In the genomic region with DNA sequence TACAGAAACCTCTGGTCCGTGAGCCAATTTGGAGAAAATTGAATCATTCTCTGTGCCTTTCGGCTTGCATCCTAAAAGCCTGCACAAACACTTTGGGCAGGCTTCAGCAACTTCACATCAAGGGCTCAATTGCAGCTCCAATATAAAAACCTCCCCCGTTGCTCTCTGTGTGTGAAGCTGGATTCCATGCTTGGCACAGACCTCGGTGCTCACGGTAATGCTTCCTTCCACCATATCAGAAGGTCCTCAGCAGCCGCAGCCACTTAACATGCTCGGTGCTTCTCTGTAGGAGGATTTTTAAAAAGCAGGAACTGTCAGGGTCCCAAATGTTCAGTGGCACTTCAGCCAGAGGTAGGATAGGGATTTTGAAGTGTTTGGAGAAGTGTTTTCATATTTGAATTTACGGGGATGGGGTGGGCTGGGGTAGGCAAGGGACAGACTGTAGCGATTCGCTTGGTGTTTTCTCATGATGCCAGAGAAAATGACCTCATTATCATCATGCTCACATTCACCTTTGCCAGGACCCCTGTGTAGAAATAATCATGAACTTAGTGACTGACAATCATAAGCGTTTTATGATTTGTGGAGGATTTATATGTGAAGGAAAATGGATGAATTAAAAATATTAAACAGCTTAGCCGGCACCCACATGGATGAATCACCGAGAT, we compare ENCODE assay signal across 13 cellular contexts.
DNase-seq lines count a peak whose midpoint lies in the region; ATAC-seq and TF ChIP-seq lines count a peak whose summit lies in the region.
"Had no signal": no experiment of that assay in that cellular context is flagged by ENCODE, and none has a peak within 500 bp of the region (broad histone marks: within the 10 kb centered on the region; RNA-seq: fewer than 3 reads in every experiment).

No MANE protein-coding gene starts in this region.

- no peaks in the 10 kb centered on the region for H3K36me3 ChIP-seq in osteoblast (ENCODE audit: insufficient read depth, low read length)

- no peaks in the 10 kb centered on the region for H3K79me2 ChIP-seq in osteoblast (ENCODE audit: insufficient read depth, low read length)

- ATAC-seq in GM21737 (IDR thresholded peaks at IDR 0.05; ENCODE audit: unreplicated experiment) (no peak), GM21825 (IDR thresholded peaks at IDR 0.05; ENCODE audit: unreplicated experiment) (no peak)

- H3K27ac ChIP-seq in osteoblast (ENCODE audit: low read depth, low read length) = no peak overlapping the region

- peak overlapping the region; percentile 75 for H3K4me2 ChIP-seq in osteoblast (ENCODE audit: insufficient read depth, low read length)

- peaks cover 7% of the 10 kb centered on the region for H3K27me3 ChIP-seq in osteoblast (ENCODE audit: insufficient read depth, low read length)

- peak overlapping the region; percentile 70 for H2AFZ ChIP-seq in osteoblast (ENCODE audit: low read length)

- no peak for TF ChIP-seq CTCF in choroid plexus epithelial cell (conservative IDR thresholded peaks at IDR 0.05; ENCODE audit: low read depth, low read length)
- no peak for TF ChIP-seq CTCF in osteoblast (IDR thresholded peaks at IDR 0.05; ENCODE audit: extremely low read depth, low read depth, low read length)

- no peaks in the 10 kb centered on the region for H3K9me3 ChIP-seq in osteoblast (ENCODE audit: low read depth, low read length)

- peak; percentile 79 for DNase-seq in DMS79 (lab: John Stamatoyannopoulos, UW)
- DNase-seq in NCI-H2227 (lab: John Stamatoyannopoulos, UW; ENCODE audit: unreplicated experiment) = peak; percentile 28
- DNase-seq in choroid plexus epithelial cell (ENCODE audit: low read depth) = peak; percentile 8
- DNase-seq in osteoblast (ENCODE audit: insufficient read length, low spot score, missing footprints) = no peak
- DNase-seq in SKM-1 treated with dmso at 0.1 percent for 144 hours (lab: John Stamatoyannopoulos, UW; ENCODE audit: unreplicated experiment) = no peak
- DNase-seq in activated CD4-positive, alpha-beta T cell treated with anti-CD3 and anti-CD28 coated beads, Interleukin-2, amount 50 U/mL, for 1 hour = no peak
- DNase-seq: activated CD4-positive, CD25-positive, alpha-beta regulatory T cell; activated naive CD4-positive, alpha-beta T cell; CD4-positive, alpha-beta memory T cell; immature natural killer cell; Kasumi-1 had no signal

- H3K4me1 ChIP-seq in osteoblast (ENCODE audit: insufficient read depth, low read length) = peaks cover 3% of the 10 kb centered on the region

- H3K4me3 ChIP-seq in choroid plexus epithelial cell (ENCODE audit: low read depth, low read length) (no peak overlapping the region), osteoblast (ENCODE audit: insufficient read depth, low read length) (peak overlapping the region; percentile 57)

- no peaks in the 10 kb centered on the region for H4K20me1 ChIP-seq in osteoblast (ENCODE audit: insufficient read depth, low read length)

Comparison
In these comparisons a context has a peak if more than half of its experiments do, and no peak if none do; other contexts are left out.
1. DNase-seq: peak in DMS79 (single experiment), NCI-H2227 (single experiment) and choroid plexus epithelial cell (single experiment); none in osteoblast (single experiment), SKM-1 treated with dmso at 0.1 percent for 144 hours (single experiment) and activated CD4-positive, alpha-beta T cell treated with anti-CD3 and anti-CD28 coated beads, Interleukin-2, amount 50 U/mL, for 1 hour (single experiment).